In genomic region chr2:216023055-216023648, GRCh38 we compare ENCODE assay signal across 8 cellular contexts. TPM values are rescaled to one million over a fixed set of nuclear protein-coding genes. Genes with fewer than 3 reads are reported as not detected.
DNase-seq lines count a peak whose midpoint lies in the region; ATAC-seq lines count a peak whose summit lies in the region.

No MANE protein-coding gene starts in this region.

- ATAC-seq in GM18867 (IDR thresholded peaks at IDR 0.05; ENCODE audit: unreplicated experiment) (peak; percentile 88), HG03039 (IDR thresholded peaks at IDR 0.05; ENCODE audit: unreplicated experiment) (peak; percentile 76)

- peak; percentile 46 for DNase-seq in COLO668 (lab: John Stamatoyannopoulos, UW; ENCODE audit: unreplicated experiment)
- peak; percentile 49 for DNase-seq in NCI-H460 (ENCODE audit: extremely low read depth, low read depth)
- DNase-seq in activated CD8-positive, alpha-beta memory T cell treated with anti-CD3 and anti-CD28 coated beads, Interleukin-2, amount 50 U/mL, for 4 hours = peak; percentile 54
- DNase-seq in fibroblast of peridontal ligament (ENCODE audit: extremely low read depth) = peak; percentile 69
- DNase-seq in renal cortical epithelial cell (ENCODE audit: low read depth) = peak; percentile 67
- no peak for DNase-seq in GM19240 (ENCODE audit: insufficient read length, low spot score)

RNA-seq across cellular contexts. Expression of gene MREG, which starts 9.8 kb away (rescaled TPM):
- 3.4 and 4.1 TPM in 2 replicates for total RNA-seq in NCI-H460 (2014; rRNA removed; shearing (Covaris generic))
- 3.6 and 3.7 TPM in 2 replicates for polyA plus RNA-seq in NCI-H460 (2014; cell fraction: nucleus; rRNA removed)
- total RNA-seq in renal cortical epithelial cell = 1.9 and 13.7 TPM in 2 replicates

RNA-seq across cellular contexts. Expression of gene PECR, which starts 58.5 kb away (rescaled TPM):
- total RNA-seq in NCI-H460 (2014; rRNA removed; shearing (Covaris generic)) = 36.2 and 50.9 TPM in 2 replicates
- 23.2 and 26.3 TPM in 2 replicates for polyA plus RNA-seq in NCI-H460 (2014; cell fraction: nucleus; rRNA removed)
- 33.5 and 35.6 TPM in 2 replicates for total RNA-seq in renal cortical epithelial cell

RNA-seq across cellular contexts. Expression of gene TMEM169, which starts 58.6 kb away (rescaled TPM):
- 0.17 and 0.38 TPM in 2 replicates for total RNA-seq in NCI-H460 (2014; rRNA removed; shearing (Covaris generic))
- polyA plus RNA-seq in NCI-H460 (2014; cell fraction: nucleus; rRNA removed) = 0.33 TPM in 1 of 2 replicates, not detected in the other
- total RNA-seq in renal cortical epithelial cell = 4.3 and 11.8 TPM in 2 replicates
